ENCODE assay signal across 8 cellular contexts in the genomic region with DNA sequence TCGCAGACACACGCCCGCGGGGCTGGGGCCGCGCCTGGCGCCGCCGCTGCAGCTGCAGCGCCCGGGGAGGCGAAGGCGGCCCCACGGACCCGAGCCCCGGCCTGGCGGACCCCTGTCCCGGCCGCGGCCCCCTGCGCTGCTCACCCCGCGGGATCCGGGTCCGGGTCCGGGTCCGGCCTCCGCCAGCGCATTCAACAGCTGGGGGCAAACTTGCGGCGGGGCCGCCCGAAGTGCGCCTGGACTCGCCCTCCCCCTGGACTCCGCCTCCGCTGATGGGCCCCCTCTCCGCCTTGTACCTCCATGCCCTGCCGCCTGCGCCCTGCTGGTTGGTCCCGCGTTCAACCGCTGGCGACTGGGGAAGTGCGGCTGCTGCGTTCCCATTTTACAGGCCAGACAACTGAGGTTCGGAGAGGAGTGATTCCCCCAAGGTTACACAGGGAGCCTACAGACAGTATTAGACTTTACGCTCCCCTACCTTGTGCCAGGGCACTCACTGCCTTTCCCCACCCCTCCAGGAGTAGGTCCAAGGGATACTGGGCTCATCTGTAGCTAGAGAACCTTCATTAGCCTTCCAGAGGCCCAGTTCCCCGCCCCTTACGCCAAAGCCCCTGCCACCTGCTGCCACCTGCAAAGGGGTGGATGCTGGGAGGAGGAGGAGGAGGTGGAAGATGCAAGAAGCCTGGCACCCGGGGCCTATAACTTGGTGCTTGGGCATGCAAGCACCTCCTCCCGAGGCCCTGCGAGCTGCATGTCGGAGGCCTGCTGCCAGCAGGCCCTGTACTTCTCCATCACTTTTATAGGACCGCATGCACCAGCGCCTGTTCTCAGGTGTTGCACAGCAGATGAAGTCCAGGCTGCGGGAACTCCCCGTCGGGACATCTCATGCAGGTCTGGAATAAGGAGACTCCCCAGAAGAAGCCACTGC. TPM values are rescaled to one million over a fixed set of nuclear protein-coding genes. Genes with fewer than 3 reads are reported as not detected.
DNase-seq lines count a peak whose midpoint lies in the region; ATAC-seq, FAIRE-seq and TF ChIP-seq lines count a peak whose summit lies in the region.

No MANE protein-coding gene starts in this region.

- peaks cover 35% of the 10 kb centered on the region for H3F3A ChIP-seq in neural progenitor cell (ENCODE audit: low read depth)

- POLR2A ChIA-PET in IMR-90 (lab: Charles Lee; ENCODE audit: unreplicated experiment), result no interaction called here
- POLR2A ChIA-PET in H1 (lab: Charles Lee; ENCODE audit: partially characterized antibody), result interaction anchor here (1.1 to 1.6 kb wide), 3 partner anchors 9 to 94 kb away, joined by 3 to 4 read pairs (median 3); no protein-coding TSS in a partner anchor

- H3K79me2 ChIP-seq in H1 (ENCODE audit: control insufficient read depth in 1 of 2, insufficient read depth in 2 of 2, low read length in 2 of 2), result no peaks in the 10 kb centered on the region
- no peaks in the 10 kb centered on the region for H3K79me2 ChIP-seq in neural progenitor cell (ENCODE audit: low read depth)

- H3K14ac ChIP-seq in IMR-90 (replicated peaks; ENCODE audit: low read depth, low read length) (no peak overlapping the region), H1 (ENCODE audit: insufficient read length) (no peak overlapping the region)

- intact Hi-C loops in IMR-90 (cut with micrococcal nuclease), result no loop called here

- peak overlapping the region; percentile 66 for H3K4me3 Mint-ChIP-seq in neural progenitor cell

- H3K79me1 ChIP-seq in IMR-90 (ENCODE audit: low read depth in 1 of 2, low read length in 2 of 2) (peaks cover 3 to 20% of the 10 kb centered on the region in 2 experiments; a peak in 1 of 4 replicates), H1 (ENCODE audit: low read depth, low read length) (no peaks in the 10 kb centered on the region)

- H2AK9ac ChIP-seq in IMR-90 (replicated peaks; ENCODE audit: low read depth, low read length, poor library complexity), result peak overlapping the region; percentile 77

- no peaks in the 10 kb centered on the region for H3K36me3 ChIP-seq in IMR-90 (ENCODE audit: control insufficient read depth, insufficient read depth, low read length)
- no peaks in the 10 kb centered on the region for H3K36me3 ChIP-seq in H1 (ENCODE audit: control insufficient read depth in 2 of 4, insufficient read depth in 4 of 4, low read length in 3 of 4)
- H3K36me3 ChIP-seq in neural progenitor cell, result no peaks in the 10 kb centered on the region

- H3K23ac ChIP-seq in IMR-90 (ENCODE audit: low read depth, low read length) (peak overlapping the region; percentile 71; the same call in 1 of the 2 replicates), H1 (ENCODE audit: insufficient read length) (no peak overlapping the region)

- H2BK120ac ChIP-seq in IMR-90 (ENCODE audit: low read depth, low read length), result peak overlapping the region; percentile 41; the same call in 1 of the 2 replicates
- H2BK120ac ChIP-seq in H1 (replicated peaks; ENCODE audit: low read depth, low read length), result no peak overlapping the region

- CTCF ChIA-PET in IMR-90 (lab: Yijun Ruan, JAX) (interaction anchor here (1.4 to 1.5 kb wide), 2 partner anchors 21 to 28 kb away, joined by 3 to 4 read pairs; no protein-coding TSS in a partner anchor), H1 (lab: Charles Lee; ENCODE audit: partially characterized antibody) (interaction anchor here (0.7 to 5.4 kb wide), 49 partner anchors 7 to 280 kb away, joined by 3 to 116 read pairs (median 6); no protein-coding TSS in a partner anchor)

- H3K36me3 Mint-ChIP-seq in neural progenitor cell, result no peaks in the 10 kb centered on the region

- dilution Hi-C loops in IMR-90 (cut with HindIII; ENCODE audit: low sequenced_read_pairs, unreplicated experiment), result no loop called here

- no TSS peak for BruUV-seq in IMR-90 (replicated peaks; lab: Mats Ljungman, UMichigan)

- H3K4me2 ChIP-seq in IMR-90 (ENCODE audit: low read depth, low read length) (peak overlapping the region; percentile 62), H1 (ENCODE audit: insufficient read depth in 1 of 2, low read depth in 2 of 2, low read length in 2 of 2) (peak overlapping the region; percentile 66 to 86), neural progenitor cell (peak overlapping the region; percentile 89)

- H2BK5ac ChIP-seq in IMR-90 (ENCODE audit: low read depth, low read length, poor library complexity, severe bottlenecking), result peak overlapping the region; percentile 4
- no peak overlapping the region for H2BK5ac ChIP-seq in H1 (ENCODE audit: low read depth, low read length)

- H3K18ac ChIP-seq in IMR-90 (ENCODE audit: low read depth, low read length) (no peak overlapping the region), H1 (ENCODE audit: extremely low read depth, low read length) (no peak overlapping the region)

- H2BK12ac ChIP-seq in H1 (ENCODE audit: low read depth, low read length), result no peak overlapping the region

- H3K9me3 Mint-ChIP-seq in neural progenitor cell, result peaks cover 4% of the 10 kb centered on the region

- FAIRE-seq in H1 (lab: Jason Lieb, UNC), result no peak

- H2BK15ac ChIP-seq in IMR-90 (ENCODE audit: low read depth, low read length) (no peak overlapping the region), H1 (ENCODE audit: low read length) (no peak overlapping the region)

- H3K9me3 ChIP-seq in IMR-90 (ENCODE audit: control insufficient read depth, insufficient read depth, low read length) (peaks cover 5% of the 10 kb centered on the region), H1 (ENCODE audit: insufficient read depth in 2 of 2, low read depth in 1 of 2, low read length in 1 of 2) (no peaks in the 10 kb centered on the region), neural progenitor cell (ENCODE audit: low read depth) (no peaks in the 10 kb centered on the region)

- H2AK5ac ChIP-seq in IMR-90 (ENCODE audit: low read depth, low read length), result peak overlapping the region; percentile 84
- H2AK5ac ChIP-seq in H1 (ENCODE audit: low read depth, low read length), result no peak overlapping the region

- H3K27me3 Mint-ChIP-seq in neural progenitor cell (ENCODE audit: insufficient read depth, low read depth), result peaks cover 55% of the 10 kb centered on the region

- H3K27me3 ChIP-seq in IMR-90 (ENCODE audit: control insufficient read depth, insufficient read depth, low read length) (no peaks in the 10 kb centered on the region), H1 (replicated peaks in 1 of 4; ENCODE audit: control insufficient read depth in 3 of 4, extremely low read depth in 1 of 4, insufficient read depth in 3 of 4, low read length in 3 of 4) (peaks cover 29 to 43% (median 38%) of the 10 kb centered on the region in 4 experiments), neural progenitor cell (peaks cover 58% of the 10 kb centered on the region)

- peak overlapping the region; percentile 91 for H2AFZ ChIP-seq in IMR-90 (replicated peaks; ENCODE audit: low read length, poor library complexity)
- H2AFZ ChIP-seq in H1 (ENCODE audit: low read length), result no peak overlapping the region
- H2AFZ ChIP-seq in neural progenitor cell (replicated peaks), result no peak overlapping the region

- H3K4ac ChIP-seq in IMR-90 (ENCODE audit: low read depth, low read length), result peak overlapping the region; percentile 71
- H3K4ac ChIP-seq in H1 (replicated peaks; ENCODE audit: insufficient read length, low read depth, low read length), result no peak overlapping the region

- H3K4me1 ChIP-seq in IMR-90 (ENCODE audit: control insufficient read depth, insufficient read depth, low read length) (peaks cover 18% of the 10 kb centered on the region), H1 (replicated peaks in 1 of 4; ENCODE audit: control insufficient read depth in 3 of 4, insufficient read depth in 4 of 4, low read length in 3 of 4) (peaks cover 0 to 23% (median 13%) of the 10 kb centered on the region in 4 experiments; a peak in 6 of 7 replicates), neural progenitor cell (peaks cover 11% of the 10 kb centered on the region)

- H3K23me2 ChIP-seq in H1 (ENCODE audit: low read depth, low read length), result peaks cover 11% of the 10 kb centered on the region; the same call in 1 of the 2 replicates

- ATAC-seq in IMR-90 (ENCODE audit: low read depth), result no peak
- no peak for ATAC-seq in GM18907 (IDR thresholded peaks at IDR 0.05; ENCODE audit: unreplicated experiment)
- no peak for ATAC-seq in HG02763 (IDR thresholded peaks at IDR 0.05; ENCODE audit: unreplicated experiment)

- H3K56ac ChIP-seq in IMR-90 (ENCODE audit: extremely low read depth, insufficient read depth, low read length) (no peak overlapping the region), H1 (replicated peaks; ENCODE audit: insufficient read length, low read depth, low read length) (no peak overlapping the region)

- H3K9ac ChIP-seq in IMR-90 (ENCODE audit: low read depth, low read length), result no peak overlapping the region
- no peak overlapping the region for H3K9ac ChIP-seq in H1 (replicated peaks in 1 of 4; ENCODE audit: extremely low read depth in 1 of 4, low read depth in 3 of 4, low read length in 3 of 4)
- H3K9ac ChIP-seq in neural progenitor cell, result no peak overlapping the region

- H4K20me1 ChIP-seq in IMR-90 (ENCODE audit: insufficient read depth, low read length), result peaks cover 9% of the 10 kb centered on the region; the same call in 1 of the 2 replicates
- H4K20me1 ChIP-seq in H1 (replicated peaks in 1 of 2; ENCODE audit: control insufficient read depth in 1 of 2, insufficient read depth in 2 of 2, low read length in 2 of 2), result peaks cover 3 to 8% of the 10 kb centered on the region in 2 experiments
- H4K20me1 ChIP-seq in neural progenitor cell (ENCODE audit: low read depth), result peaks cover 17% of the 10 kb centered on the region

- H3K4me1 Mint-ChIP-seq in neural progenitor cell, result peaks cover 37% of the 10 kb centered on the region

- no peak overlapping the region for H4K5ac ChIP-seq in IMR-90 (ENCODE audit: low read depth, low read length)
- no peak overlapping the region for H4K5ac ChIP-seq in H1 (ENCODE audit: insufficient read length, low read depth, low read length)

- no peak for TF ChIP-seq CTCF in AG09309 (IDR thresholded peaks at IDR 0.05; ENCODE audit: control insufficient read depth, insufficient read depth, low read depth, low read length, missing control alignments)
- TF ChIP-seq CTCF in IMR-90 (conservative IDR thresholded peaks at IDR 0.05; ENCODE audit: low read depth, low read length), result no peak
- no peak for TF ChIP-seq CTCF in H1 (IDR thresholded peaks at IDR 0.05; ENCODE audit: control extremely low read depth in 1 of 3, insufficient read depth in 1 of 3, low read depth in 1 of 3, low read length in 3 of 3)
- no peak for TF ChIP-seq CTCF in neural progenitor cell (IDR thresholded peaks at IDR 0.05)

- no peak overlapping the region for H3K27ac Mint-ChIP-seq in neural progenitor cell

- in situ Hi-C loops in IMR-90 (cut with MboI; ENCODE audit: low sequenced_read_pairs), result no loop called here

- TF ChIP-seq RAD21 in IMR-90 (IDR thresholded peaks at IDR 0.05; ENCODE audit: low read length) (no peak), H1 (IDR thresholded peaks at IDR 0.05 in 1 of 2, conservative IDR thresholded peaks at IDR 0.05 in 1 of 2; ENCODE audit: low read depth in 2 of 2, low read length in 2 of 2) (no peak)

- H3K9me1 ChIP-seq in IMR-90 (ENCODE audit: insufficient read depth, low read length), result peaks cover 22% of the 10 kb centered on the region

- peak overlapping the region in 1 of 2 experiments; percentile 24; a peak in 2 of 4 replicates for H4K8ac ChIP-seq in IMR-90 (ENCODE audit: low read depth in 2 of 2, low read length in 2 of 2)
- no peak overlapping the region for H4K8ac ChIP-seq in H1 (ENCODE audit: extremely low read depth, insufficient read depth, low read length)

- no peak for TF ChIP-seq EP300 in H1 (IDR thresholded peaks at IDR 0.05; ENCODE audit: borderline replicate concordance in 1 of 2, low read depth in 2 of 2, low read length in 2 of 2)

- WGBS in IMR-90 (ENCODE audit: extremely low coverage in 2 of 2, insufficient read length in 1 of 2), 2 experiments, result 9% methylated on average over 35 of the region's 59 CpGs; no CpG with 5 or more reads in 1 of the 2 experiments
- 29% methylated on average over 54 of the region's 59 CpGs; no CpG with 5 or more reads in 1 of the 2 experiments for WGBS in H1 (ENCODE audit: extremely low coverage in 1 of 2, insufficient coverage in 1 of 2, insufficient read length in 1 of 2, insufficient replicate concordance in 2 of 2, low coverage in 1 of 2, low lambda C conversion rate in 2 of 2, missing lambda C conversion rate in 1 of 2), 2 experiments

- H3K27ac ChIP-seq in IMR-90 (ENCODE audit: insufficient read depth, low read length), result peak overlapping the region; percentile 22; the same call in 1 of the 2 replicates
- H3K27ac ChIP-seq in H1 (ENCODE audit: low read depth, low read length), result no peak overlapping the region
- no peak overlapping the region for H3K27ac ChIP-seq in neural progenitor cell

- DNase-seq in AG09309 (ENCODE audit: low read depth) (no peak), IMR-90 (no peak), H1 (ENCODE audit: low read depth in 1 of 2, low spot score in 2 of 2) (no peak), neural progenitor cell (ENCODE audit: low spot score) (peak; percentile 41), NCI-H82 (lab: John Stamatoyannopoulos, UW) (no peak), AG20443 (ENCODE audit: low spot score) (no peak)

- TF ChIP-seq POLR2A in IMR-90 (IDR thresholded peaks at IDR 0.05; ENCODE audit: low read depth, low read length) (no peak), H1 (IDR thresholded peaks at IDR 0.05; ENCODE audit: control extremely low read depth in 1 of 2, low read depth in 2 of 2, low read length in 2 of 2) (no peak)

- H3K4me3 ChIP-seq in AG09309 (ENCODE audit: control insufficient read depth, low read depth, low read length) (peak overlapping the region; percentile 67), IMR-90 (ENCODE audit: insufficient read depth, low read depth, low read length) (peak overlapping the region; percentile 88), H1 (ENCODE audit: extremely low read depth in 1 of 4, insufficient read depth in 2 of 4, low read depth in 3 of 4, low read length in 4 of 4) (peak overlapping the region in 3 of 4 experiments; percentile 33 to 70 (median 33); a peak in 5 of 8 replicates), neural progenitor cell (peak overlapping the region; percentile 65)

- H4K91ac ChIP-seq in IMR-90 (ENCODE audit: insufficient read depth, low read depth, low read length), result no peak overlapping the region
- no peak overlapping the region for H4K91ac ChIP-seq in H1 (replicated peaks; ENCODE audit: insufficient read length, low read length)

- H2BK20ac ChIP-seq in IMR-90 (ENCODE audit: low read depth, low read length) (0 out of 2 replicates have a peak overlapping the region, but pooled peaks have one; percentile 98), H1 (ENCODE audit: low read length) (no peak overlapping the region)

RNA-seq across cellular contexts. Expression of a gene that starts 0.7 kb away (rescaled TPM):
- total RNA-seq in IMR-90 (2012; rRNA removed) (0.72 and 0.83 TPM in 2 replicates), neural progenitor cell (ENCODE audit: low replicate concordance) (0.82 and 1.1 TPM in 2 replicates)
- polyA plus RNA-seq in IMR-90 (2012; rRNA removed) (5.0 and 6.3 TPM in 2 replicates), H1 (2011; rRNA removed) (0.88 and 1.3 TPM in 2 replicates)
- polyA plus RNA-seq in IMR-90 (2012; cell fraction: cytosol; rRNA removed), result 2.2 and 4.8 TPM in 2 replicates
- polyA plus RNA-seq in IMR-90 (2012; cell fraction: nucleus; rRNA removed; ENCODE audit: low replicate concordance), result 13.5 and 26.9 TPM in 2 replicates
- total RNA-seq in H1 (2021; fragmentation: NEBNext Ultra II Directional; extraction: Animal tissue kit (Norgen Biotek cat#: 25700)), result 0.63 and 0.88 TPM in 2 replicates
- 0.70 TPM for polyA plus RNA-seq in H1 (2011; cell fraction: cytosol; rRNA removed)
- polyA plus RNA-seq in H1 (2011; cell fraction: nucleus; rRNA removed), result 2.5 TPM
- polyA plus RNA-seq in H1 (2012, experiment 1 of 2), result 0.71 to 1.4 TPM (median 0.83 TPM) in 4 replicates
- polyA plus RNA-seq in H1 (2012, experiment 2 of 2), result 0.37 TPM
- 0.41 TPM for polyA plus RNA-seq in H1 (2013, experiment 1 of 2)
- 0.35 TPM for polyA plus RNA-seq in H1 (2013, experiment 2 of 2)
- 0.50 and 0.54 TPM in 2 replicates for polyA minus RNA-seq in H1 (2011; rRNA and poly(A)+ RNA removed)
- 0.73 TPM for polyA minus RNA-seq in H1 (2011; cell fraction: cytosol; rRNA and poly(A)+ RNA removed)
- 0.40 TPM for polyA minus RNA-seq in H1 (2011; cell fraction: nucleus; rRNA and poly(A)+ RNA removed)

RNA-seq across cellular contexts. Expression of a gene that starts 58.2 kb away (rescaled TPM):
- total RNA-seq in IMR-90 (2012; rRNA removed) (not detected in 2 replicates), neural progenitor cell (ENCODE audit: low replicate concordance) (2.3 and 10.6 TPM in 2 replicates)
- polyA plus RNA-seq in IMR-90 (2012; rRNA removed) (0.15 and 0.24 TPM in 2 replicates), H1 (2011; rRNA removed) (5.5 and 8.0 TPM in 2 replicates)
- polyA plus RNA-seq in IMR-90 (2012; cell fraction: cytosol; rRNA removed), result 0.08 and 0.34 TPM in 2 replicates
- polyA plus RNA-seq in IMR-90 (2012; cell fraction: nucleus; rRNA removed; ENCODE audit: low replicate concordance), result 0.91 and 1.7 TPM in 2 replicates
- total RNA-seq in H1 (2021; fragmentation: NEBNext Ultra II Directional; extraction: Animal tissue kit (Norgen Biotek cat#: 25700)), result 1.7 and 1.8 TPM in 2 replicates
- 5.4 TPM for polyA plus RNA-seq in H1 (2011; cell fraction: cytosol; rRNA removed)
- polyA plus RNA-seq in H1 (2011; cell fraction: nucleus; rRNA removed), result 11.5 TPM
- 1.7 to 3.1 TPM (median 2.6 TPM) in 4 replicates for polyA plus RNA-seq in H1 (2012, experiment 1 of 2)
- 1.5 TPM for polyA plus RNA-seq in H1 (2012, experiment 2 of 2)
- 2.4 TPM for polyA plus RNA-seq in H1 (2013, experiment 1 of 2)
- polyA plus RNA-seq in H1 (2013, experiment 2 of 2), result 2.8 TPM
- 1.3 and 1.6 TPM in 2 replicates for polyA minus RNA-seq in H1 (2011; rRNA and poly(A)+ RNA removed)
- polyA minus RNA-seq in H1 (2011; cell fraction: cytosol; rRNA and poly(A)+ RNA removed), result 6.8 TPM
- polyA minus RNA-seq in H1 (2011; cell fraction: nucleus; rRNA and poly(A)+ RNA removed), result 4.9 TPM

Comparison
In these comparisons a context has a peak if more than half of its experiments do, and no peak if none do; other contexts are left out.
1. H3K4me3 ChIP-seq: peak in every context shown above with its lines; median percentile 88 in IMR-90; 67 in AG09309; 65 in neural progenitor cell; 33 in H1.